25 cellular contexts compared by ENCODE assay signal in genomic region chr7:45057853-45058252, GRCh38. TPM values are rescaled to one million over a fixed set of nuclear protein-coding genes. Genes with fewer than 3 reads are reported as not detected.
DNase-seq lines count a peak whose midpoint lies in the region; ATAC-seq and TF ChIP-seq lines count a peak whose summit lies in the region.
"Had no signal": no experiment of that assay in that cellular context is flagged by ENCODE, and none has a peak within 500 bp of the region (broad histone marks: within the 10 kb centered on the region; RNA-seq: fewer than 3 reads in every experiment).

No MANE protein-coding gene starts in this region.

- peak overlapping the region in 2 of 3 donors; percentile 58 to 78 for H3K27ac Mint-ChIP-seq in CD4-positive, CD25-positive, alpha-beta regulatory T cell
- peak overlapping the region; percentile 70 for H3K27ac Mint-ChIP-seq in CD8-positive, alpha-beta T cell
- peak overlapping the region; percentile 81 for H3K27ac Mint-ChIP-seq in central memory CD8-positive, alpha-beta T cell (ENCODE audit: low read depth)
- H3K27ac Mint-ChIP-seq: activated CD4-positive, alpha-beta T cell treated with anti-CD3 and anti-CD28 coated beads, Interleukin-2, amount 10 ng/mL, durations not matched to agents 7 days and 5 days; endodermal cell; progenitor cell of endocrine pancreas; T-helper 1 cell treated with Interleukin-12 subunit alpha and Interleukin-12 subunit beta and Interleukin-4 antibody, amounts not matched to agents 30 μg/mL and 1 μg/mL, for 36 hours had no signal

- WGBS in mesenchymal stem cell = 98% methylated on average over 5 of the region's 5 CpGs

- peak overlapping the region in 3 of 4 donors; percentile 5 to 80 (median 55) for H3K4me3 Mint-ChIP-seq in CD4-positive, CD25-positive, alpha-beta regulatory T cell
- no peak overlapping the region for H3K4me3 Mint-ChIP-seq in CD8-positive, alpha-beta T cell
- peak overlapping the region; percentile 40 for H3K4me3 Mint-ChIP-seq in central memory CD8-positive, alpha-beta T cell
- H3K4me3 Mint-ChIP-seq: activated CD4-positive, alpha-beta T cell treated with anti-CD3 and anti-CD28 coated beads, Interleukin-2, amount 10 ng/mL, durations not matched to agents 7 days and 5 days; endodermal cell; T-helper 1 cell treated with Interleukin-12 subunit alpha and Interleukin-12 subunit beta and Interleukin-4 antibody, amounts not matched to agents 30 μg/mL and 1 μg/mL, for 36 hours had no signal

- H3K14ac ChIP-seq in mesenchymal stem cell (ENCODE audit: low read length in 2 of 2) = no peak overlapping the region

- H2BK15ac ChIP-seq in mesenchymal stem cell (ENCODE audit: low read depth, poor library complexity, severe bottlenecking) = no peak overlapping the region

- H3K9ac ChIP-seq in mesenchymal stem cell (ENCODE audit: low read length) = no peak overlapping the region

- no peak overlapping the region for H2BK12ac ChIP-seq in mesenchymal stem cell (ENCODE audit: low read length in 2 of 2)

- H3K27me3 ChIP-seq in CD4-positive, CD25-positive, alpha-beta regulatory T cell (ENCODE audit: control insufficient read depth, insufficient read depth, low read length) = no peaks in the 10 kb centered on the region
- H3K27me3 ChIP-seq in CD8-positive, alpha-beta T cell (ENCODE audit: insufficient read depth, low read length) = no peaks in the 10 kb centered on the region
- H3K27me3 ChIP-seq in mesenchymal stem cell (ENCODE audit: control insufficient read depth in 1 of 2, insufficient read depth in 1 of 2, low read length in 2 of 2) = no peaks in the 10 kb centered on the region
- H3K27me3 ChIP-seq: breast epithelium, colonic mucosa had no signal

- peaks cover 68% of the 10 kb centered on the region for H3K4me1 ChIP-seq in CD4-positive, CD25-positive, alpha-beta regulatory T cell (ENCODE audit: control insufficient read depth, insufficient read depth, low read length, poor library complexity, severe bottlenecking)
- peaks cover 21% of the 10 kb centered on the region for H3K4me1 ChIP-seq in CD8-positive, alpha-beta T cell (ENCODE audit: insufficient read depth, low read length)
- peaks cover 2% of the 10 kb centered on the region for H3K4me1 ChIP-seq in mesenchymal stem cell (ENCODE audit: control insufficient read depth, insufficient read depth, low read depth, low read length)
- H3K4me1 ChIP-seq: breast epithelium, Caco-2, colonic mucosa had no signal

- H3K23ac ChIP-seq in mesenchymal stem cell (ENCODE audit: low read length in 2 of 2) = no peak overlapping the region

- CTCF ChIA-PET in CD8-positive, alpha-beta T cell (lab: Charles Lee) = interaction anchor here (2.3 kb wide), 1 partner anchor 84 kb away, joined by 8 read pairs; no protein-coding TSS in a partner anchor

- H3K9me3 Mint-ChIP-seq in CD4-positive, CD25-positive, alpha-beta regulatory T cell = peaks cover 0 to 1% (median 0%) of the 10 kb centered on the region in 7 donors
- no peaks in the 10 kb centered on the region for H3K9me3 Mint-ChIP-seq in CD8-positive, alpha-beta T cell
- no peaks in the 10 kb centered on the region for H3K9me3 Mint-ChIP-seq in central memory CD8-positive, alpha-beta T cell
- H3K9me3 Mint-ChIP-seq: activated CD4-positive, alpha-beta T cell treated with anti-CD3 and anti-CD28 coated beads, Interleukin-2, amount 10 ng/mL, durations not matched to agents 7 days and 5 days; endodermal cell; T-helper 1 cell treated with Interleukin-12 subunit alpha and Interleukin-12 subunit beta and Interleukin-4 antibody, amounts not matched to agents 30 μg/mL and 1 μg/mL, for 36 hours had no signal

- H4K91ac ChIP-seq in mesenchymal stem cell (ENCODE audit: low read length) = no peak overlapping the region

- peaks cover 66% of the 10 kb centered on the region for H3K36me3 Mint-ChIP-seq in CD4-positive, CD25-positive, alpha-beta regulatory T cell
- peaks cover 76% of the 10 kb centered on the region for H3K36me3 Mint-ChIP-seq in CD8-positive, alpha-beta T cell
- H3K36me3 Mint-ChIP-seq in central memory CD8-positive, alpha-beta T cell (ENCODE audit: insufficient read depth) = peaks cover 39% of the 10 kb centered on the region

- H3K4me2 ChIP-seq in mesenchymal stem cell (ENCODE audit: low read length, poor library complexity, severe bottlenecking) = no peak overlapping the region

- ATAC-seq in CD4-positive, CD25-positive, alpha-beta regulatory T cell (ENCODE audit: low read depth in 2 of 2) = no peak
- ATAC-seq in CD8-positive, alpha-beta T cell = no peak
- no peak for ATAC-seq in central memory CD8-positive, alpha-beta T cell (replicated peaks; ENCODE audit: extremely low read depth, poor library complexity, severe bottlenecking)
- ATAC-seq in HG02870 (IDR thresholded peaks at IDR 0.05; ENCODE audit: unreplicated experiment) (no peak), HG03432 (IDR thresholded peaks at IDR 0.05; ENCODE audit: unreplicated experiment) (no peak)
- ATAC-seq: GM12878, mucosa of descending colon had no signal

- DNase-seq in CD4-positive, CD25-positive, alpha-beta regulatory T cell = no peak
- DNase-seq in CD8-positive, alpha-beta T cell = no peak
- no peak for DNase-seq in central memory CD8-positive, alpha-beta T cell (ENCODE audit: low spot score in 2 of 2)
- peak; percentile 15 for DNase-seq in mesenchymal stem cell
- no peak for DNase-seq in NCI-H2196 (lab: John Stamatoyannopoulos, UW; ENCODE audit: unreplicated experiment)
- no peak for DNase-seq in NCI-H524 (lab: John Stamatoyannopoulos, UW)
- DNase-seq: activated CD4-positive, alpha-beta T cell treated with anti-CD3 and anti-CD28 coated beads, Interleukin-2, amount 10 ng/mL, durations not matched to agents 7 days and 5 days; amniotic stem cell; Caco-2; colonic mucosa; DMS79 treated with DMSO at 0.1 percent for 48 hours; endodermal cell; islet precursor cell; mucosa of descending colon; NCI-H1694; NCI-H2171; NCI-H526 treated with DMSO at 0.1 percent for 48 hours; RPMI8226; trophoblast cell had no signal

- POLR2A ChIA-PET in CD8-positive, alpha-beta T cell (lab: Charles Lee) = interaction anchor here (0.9 kb wide), 1 partner anchor 32 kb away, joined by 3 read pairs; no protein-coding TSS in a partner anchor

- peaks cover 41% of the 10 kb centered on the region for H3K79me1 ChIP-seq in mesenchymal stem cell (replicated peaks; ENCODE audit: low read length, poor library complexity, severe bottlenecking)

- H3K27ac ChIP-seq in CD4-positive, CD25-positive, alpha-beta regulatory T cell (ENCODE audit: insufficient read depth, low read length, poor library complexity, severe bottlenecking) = peak overlapping the region; percentile 24
- no peak overlapping the region for H3K27ac ChIP-seq in CD8-positive, alpha-beta T cell (ENCODE audit: low read depth, low read length)
- H3K27ac ChIP-seq in mesenchymal stem cell (ENCODE audit: low read length, poor library complexity, severe bottlenecking) = no peak overlapping the region
- H3K27ac ChIP-seq: breast epithelium, colonic mucosa had no signal

- no peaks in the 10 kb centered on the region for H3K9me3 ChIP-seq in CD4-positive, CD25-positive, alpha-beta regulatory T cell (ENCODE audit: control insufficient read depth in 2 of 2, low read length in 2 of 2)
- H3K9me3 ChIP-seq in CD8-positive, alpha-beta T cell (ENCODE audit: low read length) = no peaks in the 10 kb centered on the region
- no peaks in the 10 kb centered on the region for H3K9me3 ChIP-seq in mesenchymal stem cell (ENCODE audit: control insufficient read depth, low read length)
- H3K9me3 ChIP-seq: breast epithelium, Caco-2, colonic mucosa, mucosa of descending colon had no signal

- TF ChIP-seq CTCF in CD8-positive, alpha-beta T cell (IDR thresholded peaks at IDR 0.05) = no peak

- no peak overlapping the region for H4K8ac ChIP-seq in mesenchymal stem cell (ENCODE audit: low read length)

- H3K36me3 ChIP-seq in CD4-positive, CD25-positive, alpha-beta regulatory T cell (ENCODE audit: control insufficient read depth, insufficient read depth, low read length) = peaks cover 61% of the 10 kb centered on the region
- peaks cover 12% of the 10 kb centered on the region for H3K36me3 ChIP-seq in CD8-positive, alpha-beta T cell (ENCODE audit: insufficient read depth, low read length)
- peaks cover 11 to 13% of the 10 kb centered on the region in 2 experiments for H3K36me3 ChIP-seq in mesenchymal stem cell (ENCODE audit: control insufficient read depth in 1 of 2, insufficient read depth in 2 of 2, low read depth in 1 of 2, low read length in 2 of 2)
- H3K36me3 ChIP-seq: breast epithelium, colonic mucosa had no signal

- no peak overlapping the region for H2BK120ac ChIP-seq in mesenchymal stem cell (ENCODE audit: low read depth, low read length)

- H2BK5ac ChIP-seq in mesenchymal stem cell (ENCODE audit: low read depth, low read length, poor library complexity, severe bottlenecking) = no peak overlapping the region

- no peaks in the 10 kb centered on the region for H3K27me3 Mint-ChIP-seq in CD4-positive, CD25-positive, alpha-beta regulatory T cell
- H3K27me3 Mint-ChIP-seq in CD8-positive, alpha-beta T cell (ENCODE audit: low read depth) = no peaks in the 10 kb centered on the region
- H3K27me3 Mint-ChIP-seq in central memory CD8-positive, alpha-beta T cell = no peaks in the 10 kb centered on the region
- H3K27me3 Mint-ChIP-seq: activated CD4-positive, alpha-beta T cell treated with anti-CD3 and anti-CD28 coated beads, Interleukin-2, amount 10 ng/mL, durations not matched to agents 7 days and 5 days; progenitor cell of endocrine pancreas had no signal

- H2AFZ ChIP-seq in mesenchymal stem cell (ENCODE audit: low read depth, low read length) = no peak overlapping the region

- no peak overlapping the region for H3K4ac ChIP-seq in mesenchymal stem cell (ENCODE audit: low read depth in 1 of 2, low read length in 2 of 2)

- peaks cover 41 to 95% (median 82%) of the 10 kb centered on the region in 4 donors for H3K4me1 Mint-ChIP-seq in CD4-positive, CD25-positive, alpha-beta regulatory T cell
- H3K4me1 Mint-ChIP-seq in CD8-positive, alpha-beta T cell (ENCODE audit: low read depth) = peaks cover 82% of the 10 kb centered on the region
- H3K4me1 Mint-ChIP-seq in central memory CD8-positive, alpha-beta T cell = peaks cover 79% of the 10 kb centered on the region
- H3K4me1 Mint-ChIP-seq: endodermal cell had no signal

- H3K4me3 ChIP-seq in CD4-positive, CD25-positive, alpha-beta regulatory T cell (ENCODE audit: low read depth, low read length) = peak overlapping the region; percentile 56
- H3K4me3 ChIP-seq in CD8-positive, alpha-beta T cell (ENCODE audit: low read depth, low read length) = no peak overlapping the region
- no peak overlapping the region for H3K4me3 ChIP-seq in mesenchymal stem cell (ENCODE audit: insufficient read depth in 1 of 2, low read depth in 1 of 2, low read length in 2 of 2)
- H3K4me3 ChIP-seq: breast epithelium, colonic mucosa, GM12878, mucosa of descending colon had no signal

- no peak overlapping the region for H2AK5ac ChIP-seq in mesenchymal stem cell (ENCODE audit: low read length, severe bottlenecking)

- no peak overlapping the region for H3K18ac ChIP-seq in mesenchymal stem cell (ENCODE audit: low read depth in 1 of 2, low read length in 2 of 2)

- intact Hi-C loops in CD8-positive, alpha-beta T cell (cut with DNase I, micrococcal nuclease) = loop anchor here in 1 of 2 experiments (10.0 kb wide), 1 partner anchor 53 kb away; the partner anchor contains the start of gene CCM2

RNA-seq across cellular contexts. Expression of gene NACAD, which starts 30.9 kb away (rescaled TPM):
- total RNA-seq in CD4-positive, CD25-positive, alpha-beta regulatory T cell = 0.07 TPM
- polyA plus RNA-seq in CD4-positive, CD25-positive, alpha-beta regulatory T cell = not detected
- 1 to 10 TPM in 1 of 2 experiments, under 1 TPM in 1; 0.68 to 1.7 TPM for total RNA-seq in CD8-positive, alpha-beta T cell
- polyA plus RNA-seq in mesenchymal stem cell (2013, experiment 1 of 2) = 5.6 TPM
- polyA plus RNA-seq in mesenchymal stem cell (2013, experiment 2 of 2) = 5.5 TPM
- total RNA-seq: activated CD4-positive, alpha-beta T cell treated with anti-CD3 and anti-CD28 coated beads, Interleukin-2, amount 10 ng/mL, durations not matched to agents 7 days and 5 days; GM12878 had no signal
- polyA plus RNA-seq: GM12878 had no signal

RNA-seq across cellular contexts. Expression of gene TBRG4, which starts 53.6 kb away (rescaled TPM):
- total RNA-seq in CD4-positive, CD25-positive, alpha-beta regulatory T cell = 48.4 TPM
- 10 to 100 TPM; 42.6 to 54.3 (median 45.2) TPM for polyA plus RNA-seq in CD4-positive, CD25-positive, alpha-beta regulatory T cell
- 10 to 100 TPM; 75.3 to 79.7 TPM for total RNA-seq in CD8-positive, alpha-beta T cell
- polyA plus RNA-seq in mesenchymal stem cell (2013, experiment 1 of 2) = 33.6 TPM
- 33.0 TPM for polyA plus RNA-seq in mesenchymal stem cell (2013, experiment 2 of 2)

RNA-seq across cellular contexts. Expression of gene CCM2, which starts 57.9 kb away (rescaled TPM):
- 190 TPM for total RNA-seq in CD4-positive, CD25-positive, alpha-beta regulatory T cell
- polyA plus RNA-seq in CD4-positive, CD25-positive, alpha-beta regulatory T cell = 100 to 1,000 TPM; 139 to 163 (median 156) TPM
- total RNA-seq in CD8-positive, alpha-beta T cell = 10 to 100 TPM; 42.8 to 44.6 TPM
- 39.8 TPM for polyA plus RNA-seq in mesenchymal stem cell (2013, experiment 1 of 2)
- polyA plus RNA-seq in mesenchymal stem cell (2013, experiment 2 of 2) = 39.9 TPM
